ENCODE assay signal across 24 cellular contexts in the genomic region with DNA sequence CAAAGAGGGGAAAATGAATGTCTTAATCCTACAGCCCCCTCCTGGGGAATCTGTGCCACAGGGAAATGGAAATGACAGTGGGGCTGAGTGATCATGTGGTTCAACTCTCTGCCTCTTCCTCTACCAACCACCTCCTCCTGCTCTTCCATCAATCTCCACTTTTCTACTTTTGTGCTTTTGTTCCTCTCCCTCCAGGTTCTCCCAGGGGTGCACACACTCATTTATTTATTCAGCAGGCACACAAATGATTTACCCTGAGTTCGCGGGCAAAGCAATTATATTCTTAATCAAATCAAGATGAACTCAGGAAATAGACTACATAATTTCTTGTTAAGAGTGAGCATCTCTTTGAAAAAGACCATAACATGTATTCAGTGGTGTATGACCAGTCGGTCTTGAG.
"Had no signal": no experiment of that assay in that cellular context is flagged by ENCODE, and none has a peak within 500 bp of the region (broad histone marks: within the 10 kb centered on the region; RNA-seq: fewer than 3 reads in every experiment).

No MANE protein-coding gene starts in this region.

- H3K9me3 Mint-ChIP-seq: endodermal cell; stimulated activated naive B cell treated with anti-CD40 and anti-IgM and Interleukin-4, amounts not matched to agents 10 μg/mL and 1 μg/mL and 100 μg/mL, for 72 hours; stimulated activated naive CD8-positive, alpha-beta T cell treated with anti-CD3 and anti-CD28 coated beads, Interleukin-15, Interleukin-2, amounts not matched to agents 100 ng/mL and 50 ng/mL, for 24 hours had no signal

- H3K4me1 Mint-ChIP-seq: natural killer cell; stimulated activated naive B cell treated with anti-CD40 and anti-IgM and Interleukin-4, amounts not matched to agents 10 μg/mL and 1 μg/mL and 100 μg/mL, for 72 hours had no signal

- H3K27ac Mint-ChIP-seq: dendritic cell treated with granulocyte-macrophage colony-stimulating factor and Interleukin-4, amounts not matched to agents 40 ng/mL and 50 ng/mL, for 4 days; endodermal cell; natural killer cell; stimulated activated naive B cell treated with anti-CD40 and anti-IgM and Interleukin-4, amounts not matched to agents 10 μg/mL and 1 μg/mL and 100 μg/mL, for 72 hours; stimulated activated naive CD8-positive, alpha-beta T cell treated with anti-CD3 and anti-CD28 coated beads, Interleukin-15, Interleukin-2, amounts not matched to agents 100 ng/mL and 50 ng/mL, for 24 hours had no signal

- H3K27me3 Mint-ChIP-seq: dendritic cell treated with granulocyte-macrophage colony-stimulating factor and Interleukin-4, amounts not matched to agents 40 ng/mL and 50 ng/mL, for 4 days; stimulated activated naive B cell treated with anti-CD40 and anti-IgM and Interleukin-4, amounts not matched to agents 10 μg/mL and 1 μg/mL and 100 μg/mL, for 72 hours; stimulated activated naive CD8-positive, alpha-beta T cell treated with anti-CD3 and anti-CD28 coated beads, Interleukin-15, Interleukin-2, amounts not matched to agents 100 ng/mL and 50 ng/mL, for 24 hours had no signal

- H3K36me3 Mint-ChIP-seq: natural killer cell; stimulated activated naive B cell treated with anti-CD40 and anti-IgM and Interleukin-4, amounts not matched to agents 10 μg/mL and 1 μg/mL and 100 μg/mL, for 72 hours had no signal

- DNase-seq: colonic mucosa; effector CD8-positive, alpha-beta T cell; endodermal cell; foreskin keratinocyte; heart left ventricle; kidney; left cardiac atrium; left lung; mesendoderm; natural killer cell; occipital lobe; ovary; posterior cingulate gyrus; psoas muscle; retina; right lobe of liver; small intestine; stimulated activated CD4-positive, alpha-beta T cell treated with anti-CD3 and anti-CD28 coated beads, Interleukin-15, amount 100 ng/mL, for 24 hours; stimulated activated CD4-positive, alpha-beta T cell treated with anti-CD3 and anti-CD28 coated beads, Interleukin-2, amount 100 ng/mL, for 48 hours; stimulated activated naive B cell treated with anti-CD40 and anti-IgM and Interleukin-4, amounts not matched to agents 10 μg/mL and 1 μg/mL and 100 μg/mL, for 72 hours; upper lobe of right lung; uterus had no signal

- H3K4me3 Mint-ChIP-seq: dendritic cell treated with granulocyte-macrophage colony-stimulating factor and Interleukin-4, amounts not matched to agents 40 ng/mL and 50 ng/mL, for 4 days; endodermal cell; natural killer cell; stimulated activated naive B cell treated with anti-CD40 and anti-IgM and Interleukin-4, amounts not matched to agents 10 μg/mL and 1 μg/mL and 100 μg/mL, for 72 hours; stimulated activated naive CD8-positive, alpha-beta T cell treated with anti-CD3 and anti-CD28 coated beads, Interleukin-15, Interleukin-2, amounts not matched to agents 100 ng/mL and 50 ng/mL, for 24 hours had no signal
